ENCODE assay signal across 1 cellular context in genomic region chr10:92573798-92574544, GRCh38.
TF ChIP-seq lines count a peak whose summit lies in the region.

Gene IDE, minus strand, starts transcription at chr10:92574093. Its CDS starts 74 bp downstream, at chr10:92574019.

TF ChIP-seq in HepG2, 621 proteins besides CTCF, POLR2A, EP300 and RAD21 (continued from another document and continues in another):
- TF ChIP-seq, protein P1, sequence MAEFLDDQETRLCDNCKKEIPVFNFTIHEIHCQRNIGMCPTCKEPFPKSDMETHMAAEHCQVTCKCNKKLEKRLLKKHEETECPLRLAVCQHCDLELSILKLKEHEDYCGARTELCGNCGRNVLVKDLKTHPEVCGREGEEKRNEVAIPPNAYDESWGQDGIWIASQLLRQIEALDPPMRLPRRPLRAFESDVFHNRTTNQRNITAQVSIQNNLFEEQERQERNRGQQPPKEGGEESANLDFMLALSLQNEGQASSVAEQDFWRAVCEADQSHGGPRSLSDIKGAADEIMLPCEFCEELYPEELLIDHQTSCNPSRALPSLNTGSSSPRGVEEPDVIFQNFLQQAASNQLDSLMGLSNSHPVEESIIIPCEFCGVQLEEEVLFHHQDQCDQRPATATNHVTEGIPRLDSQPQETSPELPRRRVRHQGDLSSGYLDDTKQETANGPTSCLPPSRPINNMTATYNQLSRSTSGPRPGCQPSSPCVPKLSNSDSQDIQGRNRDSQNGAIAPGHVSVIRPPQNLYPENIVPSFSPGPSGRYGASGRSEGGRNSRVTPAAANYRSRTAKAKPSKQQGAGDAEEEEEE (CRISPR knock-in tag; IDR thresholded peaks at IDR 0.05; ENCODE audit: borderline replicate concordance), result no peak
- TF ChIP-seq ZMYM4 (CRISPR knock-in tag; IDR thresholded peaks at IDR 0.05), result peak; percentile 81
- TF ChIP-seq TOPORS (CRISPR knock-in tag; IDR thresholded peaks at IDR 0.05), result no peak; the same call in 1 of the 2 replicates
- no peak for TF ChIP-seq SETDB1 (CRISPR knock-in tag; IDR thresholded peaks at IDR 0.05; ENCODE audit: borderline replicate concordance)
- TF ChIP-seq ZBTB40 (IDR thresholded peaks at IDR 0.05), result no peak
- no peak; the same call in 1 of the 2 replicates for TF ChIP-seq ZBTB40 (CRISPR knock-in tag; IDR thresholded peaks at IDR 0.05)
- no peak for TF ChIP-seq ZNF496 (CRISPR knock-in tag; IDR thresholded peaks at IDR 0.05; ENCODE audit: insufficient replicate concordance)
- peak; percentile 73 for TF ChIP-seq RXRA (CRISPR knock-in tag; IDR thresholded peaks at IDR 0.05)
- TF ChIP-seq, protein P2, sequence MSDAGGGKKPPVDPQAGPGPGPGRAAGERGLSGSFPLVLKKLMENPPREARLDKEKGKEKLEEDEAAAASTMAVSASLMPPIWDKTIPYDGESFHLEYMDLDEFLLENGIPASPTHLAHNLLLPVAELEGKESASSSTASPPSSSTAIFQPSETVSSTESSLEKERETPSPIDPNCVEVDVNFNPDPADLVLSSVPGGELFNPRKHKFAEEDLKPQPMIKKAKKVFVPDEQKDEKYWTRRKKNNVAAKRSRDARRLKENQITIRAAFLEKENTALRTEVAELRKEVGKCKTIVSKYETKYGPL (CRISPR knock-in tag; IDR thresholded peaks at IDR 0.05), result no peak
- TF ChIP-seq ZBTB26 (CRISPR knock-in tag; IDR thresholded peaks at IDR 0.05; ENCODE audit: borderline replicate concordance), result no peak; the same call in 1 of the 2 replicates
- TF ChIP-seq, protein P3, sequence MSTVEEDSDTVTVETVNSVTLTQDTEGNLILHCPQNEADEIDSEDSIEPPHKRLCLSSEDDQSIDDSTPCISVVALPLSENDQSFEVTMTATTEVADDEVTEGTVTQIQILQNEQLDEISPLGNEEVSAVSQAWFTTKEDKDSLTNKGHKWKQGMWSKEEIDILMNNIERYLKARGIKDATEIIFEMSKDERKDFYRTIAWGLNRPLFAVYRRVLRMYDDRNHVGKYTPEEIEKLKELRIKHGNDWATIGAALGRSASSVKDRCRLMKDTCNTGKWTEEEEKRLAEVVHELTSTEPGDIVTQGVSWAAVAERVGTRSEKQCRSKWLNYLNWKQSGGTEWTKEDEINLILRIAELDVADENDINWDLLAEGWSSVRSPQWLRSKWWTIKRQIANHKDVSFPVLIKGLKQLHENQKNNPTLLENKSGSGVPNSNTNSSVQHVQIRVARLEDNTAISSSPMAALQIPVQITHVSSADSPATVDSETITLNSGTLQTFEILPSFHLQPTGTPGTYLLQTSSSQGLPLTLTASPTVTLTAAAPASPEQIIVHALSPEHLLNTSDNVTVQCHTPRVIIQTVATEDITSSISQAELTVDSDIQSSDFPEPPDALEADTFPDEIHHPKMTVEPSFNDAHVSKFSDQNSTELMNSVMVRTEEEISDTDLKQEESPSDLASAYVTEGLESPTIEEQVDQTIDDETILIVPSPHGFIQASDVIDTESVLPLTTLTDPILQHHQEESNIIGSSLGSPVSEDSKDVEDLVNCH (CRISPR knock-in tag; IDR thresholded peaks at IDR 0.05), result no peak
- TF ChIP-seq GRHL1 (CRISPR knock-in tag; conservative IDR thresholded peaks at IDR 0.05), result no peak
- no peak for TF ChIP-seq PTBP1 (IDR thresholded peaks at IDR 0.05; ENCODE audit: low read depth, low read length, poor library complexity, severe bottlenecking)
- TF ChIP-seq ARNTL (CRISPR knock-in tag; IDR thresholded peaks at IDR 0.05), result peak; percentile 26; the same call in 1 of the 2 replicates
- no peak for TF ChIP-seq HNF4G (IDR thresholded peaks at IDR 0.05; ENCODE audit: borderline replicate concordance, low read depth, low read length)
- TF ChIP-seq HNF4G (CRISPR knock-in tag; IDR thresholded peaks at IDR 0.05; ENCODE audit: borderline replicate concordance, low read depth), result peak; percentile 34; the same call in 1 of the 2 replicates
- TF ChIP-seq ZBTB10 (CRISPR knock-in tag; IDR thresholded peaks at IDR 0.05; ENCODE audit: borderline replicate concordance), result peak; percentile 49; the same call in 1 of the 2 replicates
- TF ChIP-seq, protein P4, sequence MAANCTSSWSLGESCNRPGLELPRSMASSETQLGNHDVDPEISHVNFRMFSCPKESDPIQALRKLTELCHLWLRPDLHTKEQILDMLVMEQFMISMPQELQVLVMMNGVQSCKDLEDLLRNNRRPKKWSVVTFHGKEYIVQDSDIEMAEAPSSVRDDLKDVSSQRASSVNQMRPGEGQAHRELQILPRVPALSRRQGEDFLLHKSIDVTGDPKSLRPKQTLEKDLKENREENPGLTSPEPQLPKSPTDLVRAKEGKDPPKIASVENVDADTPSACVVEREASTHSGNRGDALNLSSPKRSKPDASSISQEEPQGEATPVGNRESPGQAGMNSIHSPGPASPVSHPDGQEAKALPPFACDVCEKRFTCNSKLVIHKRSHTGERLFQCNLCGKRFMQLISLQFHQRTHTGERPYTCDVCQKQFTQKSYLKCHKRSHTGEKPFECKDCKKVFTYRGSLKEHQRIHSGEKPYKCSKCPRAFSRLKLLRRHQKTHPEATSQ (CRISPR knock-in tag; IDR thresholded peaks at IDR 0.05; ENCODE audit: borderline replicate concordance), result no peak
- peak; percentile 82 for TF ChIP-seq KAT8 (CRISPR knock-in tag; IDR thresholded peaks at IDR 0.05)
- TF ChIP-seq MLLT10 (CRISPR knock-in tag; IDR thresholded peaks at IDR 0.05), result no peak; the same call in 1 of the 2 replicates
- no peak for TF ChIP-seq ZNF720 (CRISPR knock-in tag; IDR thresholded peaks at IDR 0.05)
- TF ChIP-seq RFXANK (CRISPR knock-in tag; IDR thresholded peaks at IDR 0.05), result no peak
- TF ChIP-seq ZFP90 (CRISPR knock-in tag; IDR thresholded peaks at IDR 0.05; ENCODE audit: borderline replicate concordance), result peak; percentile 61; the same call in 1 of the 2 replicates
- peak; percentile 31; the same call in 1 of the 3 replicates for TF ChIP-seq MXI1 (IDR thresholded peaks at IDR 0.05; ENCODE audit: borderline replicate concordance, low read depth, low read length)
- peak; percentile 79; the same call in 1 of the 2 replicates for TF ChIP-seq KDM3A (CRISPR knock-in tag; IDR thresholded peaks at IDR 0.05; ENCODE audit: low read depth)
- TF ChIP-seq TARDBP (CRISPR knock-in tag; IDR thresholded peaks at IDR 0.05), result 0 out of 2 replicates have a peak, but pooled peaks have one; percentile 6
- TF ChIP-seq PITX1 (CRISPR knock-in tag; IDR thresholded peaks at IDR 0.05), result 0 out of 2 replicates have a peak, but pooled peaks have one; percentile 63
- no peak for TF ChIP-seq ZNF329 (CRISPR knock-in tag; IDR thresholded peaks at IDR 0.05; ENCODE audit: low read depth)
- no peak; the same call in 1 of the 2 replicates for TF ChIP-seq CREM (IDR thresholded peaks at IDR 0.05)
- TF ChIP-seq CREM (CRISPR knock-in tag; IDR thresholded peaks at IDR 0.05), result no peak
- peak; percentile 24; the same call in 1 of the 2 replicates for TF ChIP-seq NFYC (CRISPR knock-in tag; IDR thresholded peaks at IDR 0.05)
- no peak for TF ChIP-seq ZNF282 (IDR thresholded peaks at IDR 0.05; ENCODE audit: partially characterized antibody)
- no peak for TF ChIP-seq NFIB (CRISPR knock-in tag; IDR thresholded peaks at IDR 0.05; ENCODE audit: borderline replicate concordance)
- peak; percentile 93 for TF ChIP-seq POLR2G (IDR thresholded peaks at IDR 0.05; ENCODE audit: low read depth, low read length)
- TF ChIP-seq ZNF891 (CRISPR knock-in tag; IDR thresholded peaks at IDR 0.05), result peak; percentile 54; the same call in 1 of the 2 replicates
- TF ChIP-seq ZNF737 (CRISPR knock-in tag; IDR thresholded peaks at IDR 0.05; ENCODE audit: borderline replicate concordance), result no peak; the same call in 1 of the 2 replicates
- no peak for TF ChIP-seq NR3C1 (CRISPR knock-in tag; IDR thresholded peaks at IDR 0.05)
- peak; percentile 22; the same call in 1 of the 2 replicates for TF ChIP-seq NFYB (CRISPR knock-in tag; IDR thresholded peaks at IDR 0.05)
- 0 out of 2 replicates have a peak, but pooled peaks have one; percentile 12 for TF ChIP-seq ZNF746 (CRISPR knock-in tag; IDR thresholded peaks at IDR 0.05)
- no peak for TF ChIP-seq MEIS1 (CRISPR knock-in tag; IDR thresholded peaks at IDR 0.05; ENCODE audit: borderline replicate concordance)
